ENCODE assay signal across 8 cellular contexts in genomic region chr4:183721207-183722081, GRCh38.
A peak's percentile ranks its signal among the peaks of the same experiment; 100 is the strongest.
DNase-seq lines count a peak whose midpoint lies in the region; ATAC-seq and TF ChIP-seq lines count a peak whose summit lies in the region.

No MANE protein-coding gene starts in this region.

- TF ChIP-seq CTCF in GM13977 (IDR thresholded peaks at IDR 0.05; ENCODE audit: extremely low read depth, insufficient read depth, missing control alignments): peak; percentile 74

- intact Hi-C loops in head of caudate nucleus (cut with DNase I): no loop called here

- DNase-seq in GM13977 (ENCODE audit: low spot score) (peak; percentile 65), NCI-H460 (ENCODE audit: extremely low read depth, low read depth) (peak; percentile 49), head of caudate nucleus (peak in 37 of 42 donors; percentile 22 to 78 (median 52)), retina (peak; percentile 66), NCI-H526 treated with DMSO at 0.1 percent for 48 hours (lab: John Stamatoyannopoulos, UW) (no peak), DMS153 treated with DMSO at 0.1 percent for 48 hours (lab: John Stamatoyannopoulos, UW; ENCODE audit: unreplicated experiment) (no peak)
- DNase-seq in activated naive CD4-positive, alpha-beta T cell (lab: John Stamatoyannopoulos, UW): peak in 3 of 4 experiments; percentile 2 to 48 (median 14)

- no peak for ATAC-seq in HG02763 (IDR thresholded peaks at IDR 0.05; ENCODE audit: unreplicated experiment)

- in situ Hi-C loops in GM13977 (cut with MboI; ENCODE audit: low pct_unique_long_range_greater_than_20kb, low sequenced_read_pairs, unreplicated experiment): no loop called here

Comparison
In these comparisons a context has a peak if more than half of its experiments do, and no peak if none do; other contexts are left out.
1. DNase-seq: peak in GM13977 (single experiment), NCI-H460 (single experiment), activated naive CD4-positive, alpha-beta T cell (3 of 4), head of caudate nucleus (37 of 42) and retina (single experiment); none in NCI-H526 treated with DMSO at 0.1 percent for 48 hours (single experiment) and DMS153 treated with DMSO at 0.1 percent for 48 hours (single experiment).